In the genomic region with DNA sequence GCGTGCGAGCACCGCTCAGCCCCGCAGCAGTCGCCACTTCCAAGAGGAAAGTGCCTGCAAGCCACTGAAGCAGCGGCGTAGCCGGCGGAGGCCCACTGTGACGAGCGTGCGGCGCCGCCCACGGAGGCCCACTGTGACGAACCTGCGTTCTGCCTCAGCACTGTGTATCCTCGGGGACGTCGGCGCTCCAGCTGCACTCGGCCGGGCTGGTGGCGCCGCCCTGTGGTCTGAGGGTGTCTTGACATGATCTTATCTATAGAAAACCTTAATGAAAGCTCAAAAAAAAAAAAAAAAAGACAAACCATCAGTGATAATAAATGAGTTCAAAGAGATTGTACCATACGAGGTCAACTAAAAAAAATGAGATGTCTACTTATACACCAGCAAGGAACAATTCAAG, we compare ENCODE assay signal across 8 cellular contexts. TPM values are rescaled to one million over a fixed set of nuclear protein-coding genes. Genes with fewer than 3 reads are reported as not detected.
DNase-seq lines count a peak whose midpoint lies in the region; ATAC-seq, FAIRE-seq and TF ChIP-seq lines count a peak whose summit lies in the region.
"Not testable (repeated sequence)": the region's sequence is repeated elsewhere in the genome, so short reads cannot be mapped to it uniquely, and the experiment has no call there.

A gene (minus strand): TSS at position 166 of the 400 bp plus-strand sequence. CDS start 192 bp downstream, outside the sequence.

- H3K79me2 ChIP-seq in astrocyte (ENCODE audit: insufficient read depth, low read length), result not testable (repeated sequence)

- H2AFZ ChIP-seq in astrocyte (ENCODE audit: low read depth, low read length), result peak within 1 kb of the TSS; percentile 71

- H3K27ac Mint-ChIP-seq in astrocyte (ENCODE audit: unreplicated experiment), result peak within 1 kb of the TSS; percentile 47

- ATAC-seq in GM21390 (IDR thresholded peaks at IDR 0.05; ENCODE audit: unreplicated experiment) (peak; percentile 97), HG03469 (IDR thresholded peaks at IDR 0.05; ENCODE audit: unreplicated experiment) (peak; percentile 92), Right ventricle myocardium superior (ENCODE audit: poor library complexity) (peak; percentile 100)

- H3K4me3 Mint-ChIP-seq in astrocyte (ENCODE audit: unreplicated experiment), result peak within 1 kb of the TSS; percentile 82

- not testable (repeated sequence) for H3K36me3 Mint-ChIP-seq in astrocyte (ENCODE audit: low read depth, unreplicated experiment)

- not testable (repeated sequence) for H3K4me1 Mint-ChIP-seq in astrocyte (ENCODE audit: low read depth, unreplicated experiment)

- peak; percentile 33 for TF ChIP-seq CTCF in astrocyte (IDR thresholded peaks at IDR 0.05; ENCODE audit: insufficient read depth, low read depth, low read length)

- not testable (repeated sequence) for H3K4me1 ChIP-seq in astrocyte (ENCODE audit: insufficient read depth, low read length)

- DNase-seq in Caki2 (ENCODE audit: low read depth) (peak; percentile 68), T-helper 9 cell (peak; percentile 86), astrocyte (ENCODE audit: low read depth) (peak; percentile 48), Right ventricle myocardium superior (peak; percentile 93), non-pigmented ciliary epithelial cell (ENCODE audit: low read depth) (peak; percentile 34)
- DNase-seq in stimulated activated CD8-positive, alpha-beta memory T cell treated with anti-CD3 and anti-CD28 coated beads, Interleukin-7, amount 100 ng/mL, for 24 hours (ENCODE audit: low read depth), result peak; percentile 59

- H3K9me3 Mint-ChIP-seq in astrocyte (ENCODE audit: unreplicated experiment), result not testable (repeated sequence)

- peak within 1 kb of the TSS; percentile 80 for H3K4me2 ChIP-seq in astrocyte (ENCODE audit: low read length)

- H3K36me3 ChIP-seq in astrocyte (ENCODE audit: insufficient read depth, low read length), result not testable (repeated sequence)

- not testable (repeated sequence) for FAIRE-seq in astrocyte (lab: Jason Lieb, UNC)

- H3K27ac ChIP-seq in astrocyte (ENCODE audit: low read depth, low read length), result not testable (repeated sequence)

- peak within 1 kb of the TSS; percentile 50 for H3K4me3 ChIP-seq in astrocyte (ENCODE audit: insufficient read depth, low read depth, low read length)

- H3K9me3 ChIP-seq in astrocyte (ENCODE audit: insufficient read depth, low read depth, low read length), result not testable (repeated sequence)

- not testable (repeated sequence) for H3K27me3 ChIP-seq in astrocyte (ENCODE audit: insufficient read depth, low read length)

- H4K20me1 ChIP-seq in astrocyte (ENCODE audit: insufficient read depth, low read length), result not testable (repeated sequence)

- peak within 1 kb of the TSS; percentile 62 for H3K9ac ChIP-seq in astrocyte (ENCODE audit: low read length)

- in situ Hi-C loops in Caki2 (cut with HindIII; ENCODE audit: low pct_unique_long_range_greater_than_20kb, low sequenced_read_pairs), result not testable (repeated sequence)

- intact Hi-C loops in Right ventricle myocardium superior (cut with DNase I), result not testable (repeated sequence)

- not testable (repeated sequence) for H3K27me3 Mint-ChIP-seq in astrocyte (ENCODE audit: low read depth, unreplicated experiment)

RNA-seq across cellular contexts. Expression of the gene that starts here (rescaled TPM):
- total RNA-seq in Caki2 (2014; rRNA removed; shearing (Covaris generic); ENCODE audit: low replicate concordance), result 0.81 and 13.0 TPM in 2 replicates
- total RNA-seq in astrocyte (9.6 and 11.6 TPM in 2 replicates), Right ventricle myocardium superior (5.2 TPM)

Comparison
In these comparisons a context has a peak if more than half of its experiments do, and no peak if none do; other contexts are left out.
1. DNase-seq: peak in every context shown above with its lines; median percentile 93 in Right ventricle myocardium superior; 86 in T-helper 9 cell; 68 in Caki2; 59 in stimulated activated CD8-positive, alpha-beta memory T cell treated with anti-CD3 and anti-CD28 coated beads, Interleukin-7, amount 100 ng/mL, for 24 hours; 48 in astrocyte; 34 in non-pigmented ciliary epithelial cell.